18 cellular contexts compared by ENCODE assay signal in genomic region chrX:18873836-18874235, GRCh38.
"Had no signal": no experiment of that assay in that cellular context is flagged by ENCODE, and none has a peak within 500 bp of the region (broad histone marks: within the 10 kb centered on the region; RNA-seq: fewer than 3 reads in every experiment).

No MANE protein-coding gene starts in this region.

- H2AFZ ChIP-seq: neural progenitor cell had no signal

- H3K4me2 ChIP-seq: neural progenitor cell had no signal

- H3K36me3 Mint-ChIP-seq: activated naive CD4-positive, alpha-beta T cell treated with anti-CD3 and anti-CD28 coated beads, Interleukin-2, amount 10 ng/mL, durations not matched to agents 7 days and 5 days; naive B cell; neural progenitor cell; stimulated activated naive B cell treated with anti-CD40 and anti-IgM and Interleukin-4, amounts not matched to agents 10 μg/mL and 1 μg/mL and 100 μg/mL, for 72 hours; T-cell had no signal

- H3K27ac ChIP-seq: body of pancreas, foreskin keratinocyte, neural progenitor cell, ovary had no signal

- DNase-seq: activated CD4-positive, alpha-beta T cell treated with anti-CD3 and anti-CD28 coated beads for 1 hour; activated naive CD4-positive, alpha-beta T cell treated with anti-CD3 and anti-CD28 coated beads, Interleukin-2, amount 10 ng/mL, durations not matched to agents 7 days and 5 days; body of pancreas; central memory CD4-positive, alpha-beta T cell; cortex of kidney; effector CD8-positive, alpha-beta T cell; glutamatergic neuron; left colon; naive B cell; ovary; stimulated activated CD4-positive, alpha-beta T cell treated with anti-CD3 and anti-CD28 coated beads, Interleukin-2, amount 100 ng/mL, for 48 hours; stimulated activated naive B cell treated with anti-CD40 and anti-IgM and Interleukin-4, amounts not matched to agents 10 μg/mL and 1 μg/mL and 100 μg/mL, for 72 hours; T-cell; T-helper 9 cell had no signal

- H3K4me3 ChIP-seq: body of pancreas, neural progenitor cell, tibial nerve, vagina had no signal

- H3K4me3 Mint-ChIP-seq: activated naive CD4-positive, alpha-beta T cell treated with anti-CD3 and anti-CD28 coated beads, Interleukin-2, amount 10 ng/mL, durations not matched to agents 7 days and 5 days; naive B cell; neural progenitor cell; stimulated activated naive B cell treated with anti-CD40 and anti-IgM and Interleukin-4, amounts not matched to agents 10 μg/mL and 1 μg/mL and 100 μg/mL, for 72 hours; T-cell had no signal

- H3K9me3 ChIP-seq: body of pancreas, ovary, tibial nerve, vagina had no signal

- H3K27ac Mint-ChIP-seq: activated naive CD4-positive, alpha-beta T cell treated with anti-CD3 and anti-CD28 coated beads, Interleukin-2, amount 10 ng/mL, durations not matched to agents 7 days and 5 days; naive B cell; neural progenitor cell; stimulated activated naive B cell treated with anti-CD40 and anti-IgM and Interleukin-4, amounts not matched to agents 10 μg/mL and 1 μg/mL and 100 μg/mL, for 72 hours; T-cell had no signal

- H3K9ac ChIP-seq: neural progenitor cell had no signal

- H3K4me1 ChIP-seq: body of pancreas, foreskin keratinocyte, neural progenitor cell had no signal

- H3K27me3 ChIP-seq: body of pancreas, foreskin keratinocyte, neural progenitor cell, ovary, vagina had no signal

- H3K36me3 ChIP-seq: neural progenitor cell, ovary, tibial nerve, vagina had no signal

- H3K9me3 Mint-ChIP-seq: activated naive CD4-positive, alpha-beta T cell treated with anti-CD3 and anti-CD28 coated beads, Interleukin-2, amount 10 ng/mL, durations not matched to agents 7 days and 5 days; naive B cell; stimulated activated naive B cell treated with anti-CD40 and anti-IgM and Interleukin-4, amounts not matched to agents 10 μg/mL and 1 μg/mL and 100 μg/mL, for 72 hours had no signal

- H3K4me1 Mint-ChIP-seq: activated naive CD4-positive, alpha-beta T cell treated with anti-CD3 and anti-CD28 coated beads, Interleukin-2, amount 10 ng/mL, durations not matched to agents 7 days and 5 days; neural progenitor cell; stimulated activated naive B cell treated with anti-CD40 and anti-IgM and Interleukin-4, amounts not matched to agents 10 μg/mL and 1 μg/mL and 100 μg/mL, for 72 hours; T-cell had no signal

- ATAC-seq: body of pancreas; left colon; stimulated activated naive B cell treated with anti-CD40 and anti-IgM and Interleukin-4, amounts not matched to agents 10 μg/mL and 1 μg/mL and 100 μg/mL, for 72 hours; T-cell had no signal
